In the genomic region with DNA sequence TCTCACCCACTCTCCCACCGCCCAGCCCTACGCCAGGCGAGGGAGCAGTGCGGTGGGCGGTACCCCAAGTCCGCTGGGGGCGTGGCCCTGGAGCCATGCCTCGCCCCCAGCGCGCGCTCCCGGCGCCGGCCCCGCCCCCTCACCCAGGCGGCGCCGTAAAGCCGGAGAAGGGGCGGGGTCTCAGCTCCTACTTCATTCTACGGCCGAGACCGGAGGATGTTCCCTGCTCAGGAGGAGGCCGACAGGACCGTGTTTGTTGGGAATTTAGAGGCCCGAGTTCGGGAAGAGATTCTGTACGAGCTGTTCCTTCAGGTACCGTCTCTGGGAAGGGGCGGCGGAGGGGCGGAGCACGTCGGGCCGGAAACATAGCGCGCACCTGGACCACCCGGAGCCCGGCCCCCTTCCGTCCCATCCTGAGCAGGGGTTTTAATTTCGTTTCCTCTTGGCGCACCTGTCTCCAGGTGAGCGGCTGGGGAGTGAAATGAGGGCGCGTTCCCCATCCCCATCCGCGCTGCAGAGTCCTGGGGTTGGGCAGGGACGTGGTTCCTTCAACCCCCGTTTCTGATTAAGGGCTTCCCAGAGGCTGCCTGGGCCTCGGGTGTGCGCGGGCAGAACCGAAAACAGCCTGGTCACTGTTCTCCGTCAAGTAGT, we compare ENCODE assay signal across 8 cellular contexts.
DNase-seq lines count a peak whose midpoint lies in the region; ATAC-seq and TF ChIP-seq lines count a peak whose summit lies in the region.

RBM11 (plus strand) TSS at position 187 of the 651 bp plus-strand sequence; CDS start at position 217, 30 bp downstream.

- ATAC-seq in HG02678 (IDR thresholded peaks at IDR 0.05; ENCODE audit: unreplicated experiment): peak; percentile 96
- peak; percentile 90 to 95 for ATAC-seq in activated CD4-positive, CD25-positive, alpha-beta regulatory T cell treated with anti-CD3 and anti-CD28 coated beads, Interleukin-2, amount 50 U/mL, for 24 hours
- ATAC-seq in GM18873 (IDR thresholded peaks at IDR 0.05; ENCODE audit: low FRiP score, unreplicated experiment): no peak

- DNase-seq in NCI-H1930 (lab: John Stamatoyannopoulos, UW) (peak; percentile 67 to 68), cerebellar cortex (ENCODE audit: low spot score) (peak; percentile 54), kidney glomerular epithelial cell (lab: John Stamatoyannopoulos, UW) (peak; percentile 72)
- peak; percentile 54 to 75 for DNase-seq in stimulated activated CD4-positive, alpha-beta T cell treated with anti-CD3 and anti-CD28 coated beads, Interleukin-15, amount 100 ng/mL, for 48 hours (ENCODE audit: low read depth in 2 of 2)

- TF ChIP-seq CTCF in GM12875 (IDR thresholded peaks at IDR 0.05; ENCODE audit: borderline replicate concordance, insufficient read depth, low read depth, low read length): 0 out of 2 replicates have a peak, but pooled peaks have one; percentile 2

- H3K4me3 ChIP-seq in GM12875 (ENCODE audit: low read depth, low read length): peak within 1 kb of the TSS; percentile 55
